In the genomic region with DNA sequence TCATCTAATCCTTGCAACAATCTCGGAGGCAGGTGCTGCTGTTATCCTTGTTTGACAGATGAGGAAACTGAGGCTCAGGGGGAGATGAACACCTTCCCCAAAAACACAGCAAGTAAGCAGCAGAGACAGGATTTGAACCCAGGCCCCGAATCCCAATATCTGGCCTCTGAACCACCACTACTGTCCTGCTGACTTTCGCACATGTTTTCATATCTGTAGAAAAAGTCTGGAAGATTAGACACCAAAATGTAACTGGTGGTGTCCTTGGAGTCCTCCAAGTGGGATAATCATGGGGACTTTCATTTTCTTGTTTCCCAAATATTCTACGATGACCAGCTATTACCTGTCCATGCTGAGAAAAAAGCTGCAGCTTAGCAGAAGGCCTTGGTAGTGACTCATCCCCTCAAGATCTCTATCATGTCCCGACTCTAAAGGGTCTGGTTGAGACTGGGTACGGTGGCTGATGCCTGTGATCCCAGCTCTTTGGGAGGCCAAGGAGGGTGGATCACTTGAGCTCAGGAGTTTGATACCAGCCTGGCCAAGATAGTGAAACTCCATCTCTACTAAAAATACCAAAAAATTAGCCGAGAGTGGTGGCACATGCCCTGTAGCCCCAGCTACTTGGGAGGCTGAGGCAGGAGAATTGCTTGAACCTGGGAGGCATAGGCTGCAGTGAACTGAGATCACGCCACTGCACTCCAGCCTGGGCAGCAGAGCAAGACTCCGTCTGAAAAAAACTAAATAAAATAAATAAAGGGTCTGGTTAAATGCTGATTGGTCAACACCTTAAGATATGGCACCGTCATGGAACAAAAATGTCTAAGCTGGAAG, we compare ENCODE assay signal across 10 cellular contexts. TPM values are rescaled to one million over a fixed set of nuclear protein-coding genes. Genes with fewer than 3 reads are reported as not detected.
DNase-seq lines count a peak whose midpoint lies in the region; ATAC-seq and TF ChIP-seq lines count a peak whose summit lies in the region.
"Had no signal": no experiment of that assay in that cellular context is flagged by ENCODE, and none has a peak within 500 bp of the region (broad histone marks: within the 10 kb centered on the region; RNA-seq: fewer than 3 reads in every experiment).

No MANE protein-coding gene starts in this region.

- POLR2A ChIA-PET in AG04450 (lab: Yijun Ruan, JAX), result interaction anchor here (0.6 to 1.7 kb wide), 2 partner anchors 19 to 1095 kb away, joined by 5 to 9 read pairs; no protein-coding TSS in a partner anchor

- H2BK120ac ChIP-seq in trophoblast cell (ENCODE audit: insufficient read depth, low read length, poor library complexity), result no peak overlapping the region

- H2BK12ac ChIP-seq in trophoblast cell (ENCODE audit: low read length), result peak overlapping the region; percentile 43

- peaks cover 5% of the 10 kb centered on the region for H3K79me1 ChIP-seq in trophoblast cell (ENCODE audit: low read length)

- TF ChIP-seq POLR2A in NB4 (IDR thresholded peaks at IDR 0.05; ENCODE audit: extremely low read depth, insufficient read length) (no peak), GM18505 (IDR thresholded peaks at IDR 0.05; ENCODE audit: borderline replicate concordance, extremely low read depth, insufficient read depth, insufficient read length) (no peak)

- no peaks in the 10 kb centered on the region for H3K79me2 ChIP-seq in trophoblast cell (ENCODE audit: control insufficient read depth, insufficient read depth, low read length, poor library complexity)

- H4K91ac ChIP-seq in trophoblast cell (ENCODE audit: low read depth, low read length), result no peak overlapping the region

- peaks cover 8 to 12% of the 10 kb centered on the region in 2 experiments for H3K4me1 ChIP-seq in trophoblast cell (ENCODE audit: control insufficient read depth in 1 of 2, insufficient read depth in 2 of 2, low read length in 2 of 2)

- H2BK5ac ChIP-seq in trophoblast cell (ENCODE audit: low read depth, low read length, poor library complexity), result peak overlapping the region; percentile 68

- ATAC-seq in GM18505 (IDR thresholded peaks at IDR 0.05; ENCODE audit: unreplicated experiment) (no peak), GM19455 (IDR thresholded peaks at IDR 0.05; ENCODE audit: unreplicated experiment) (no peak)

- no peak overlapping the region for H3K23ac ChIP-seq in trophoblast cell (ENCODE audit: low read length)

- H4K8ac ChIP-seq in trophoblast cell (ENCODE audit: low read depth, low read length), result no peak overlapping the region

- H3K4me3 ChIP-seq in AG04450 (ENCODE audit: low read depth, low read length) (no peak overlapping the region), NB4 (ENCODE audit: low read depth, low read length) (no peak overlapping the region), coronary artery (peak overlapping the region; percentile 43), trophoblast cell (ENCODE audit: low read depth, low read length) (no peak overlapping the region), MG63 (no peak overlapping the region)
- H3K4me3 ChIP-seq: mucosa of descending colon had no signal

- peaks cover 15% of the 10 kb centered on the region for H3K9me3 ChIP-seq in AG04450 (ENCODE audit: control insufficient read depth, insufficient read depth, low read length)
- peaks cover 9% of the 10 kb centered on the region for H3K9me3 ChIP-seq in trophoblast cell (ENCODE audit: insufficient read depth, low read depth, low read length)
- no peaks in the 10 kb centered on the region for H3K9me3 ChIP-seq in MG63
- H3K9me3 ChIP-seq: mucosa of descending colon had no signal

- CTCF ChIA-PET in AG04450 (lab: Charles Lee), result interaction anchor here (0.7 to 1.2 kb wide), 3 partner anchors 10 to 309 kb away, joined by 3 to 6 read pairs (median 4); no protein-coding TSS in a partner anchor

- H3K36me3 ChIP-seq in trophoblast cell (ENCODE audit: control insufficient read depth in 1 of 2, insufficient read depth in 2 of 2, low read length in 2 of 2) (peaks cover 2 to 3% of the 10 kb centered on the region in 2 experiments), MG63 (no peaks in the 10 kb centered on the region)

- H3K9ac ChIP-seq in trophoblast cell (ENCODE audit: low read length), result no peak overlapping the region

- no peak overlapping the region for H3K14ac ChIP-seq in trophoblast cell (ENCODE audit: low read length)

- no peak for DNase-seq in AG04450 (ENCODE audit: low read depth, low spot score)
- DNase-seq in NB4 (ENCODE audit: low read depth), result peak; percentile 24
- no peak for DNase-seq in coronary artery (ENCODE audit: low spot score)
- DNase-seq in trophoblast cell, result peak; percentile 18 to 67
- no peak for DNase-seq in MG63
- DNase-seq in NCI-H1417 treated with DMSO at 0.1 percent for 48 hours (lab: John Stamatoyannopoulos, UW), result no peak
- DNase-seq: endodermal cell had no signal

- H3K27me3 ChIP-seq in AG04450 (ENCODE audit: control insufficient read depth, insufficient read depth, low read length) (no peaks in the 10 kb centered on the region), trophoblast cell (ENCODE audit: insufficient read depth, low read length) (no peaks in the 10 kb centered on the region), MG63 (no peaks in the 10 kb centered on the region)

- no peak overlapping the region for H3K18ac ChIP-seq in trophoblast cell (ENCODE audit: low read length)

- H3K4me2 ChIP-seq in trophoblast cell (ENCODE audit: low read length), result no peak overlapping the region

- H3K4ac ChIP-seq in trophoblast cell (ENCODE audit: low read depth, low read length), result no peak overlapping the region

- H3K27ac ChIP-seq in AG04450 (ENCODE audit: low read depth, low read length) (peak overlapping the region; percentile 95), coronary artery (peak overlapping the region; percentile 85 to 87), trophoblast cell (ENCODE audit: low read depth, low read length) (peak overlapping the region; percentile 27)

- no CpG with 5 or more reads among the region's 10 CpGs for WGBS in trophoblast cell (ENCODE audit: extremely low coverage, insufficient coverage, insufficient read length)

- no peak for TF ChIP-seq CTCF in AG04450 (IDR thresholded peaks at IDR 0.05; ENCODE audit: low read depth, low read length)
- no peak for TF ChIP-seq CTCF in NB4 (IDR thresholded peaks at IDR 0.05; ENCODE audit: low read depth, low read length)
- no peak for TF ChIP-seq CTCF in coronary artery (IDR thresholded peaks at IDR 0.05)

- H2AFZ ChIP-seq in trophoblast cell (ENCODE audit: insufficient read depth, low read length, poor library complexity), result no peak overlapping the region

- no peak overlapping the region for H2AK5ac ChIP-seq in trophoblast cell (ENCODE audit: low read length)

- no peak overlapping the region for H4K12ac ChIP-seq in trophoblast cell (ENCODE audit: low read depth, low read length)

RNA-seq across cellular contexts. Expression of gene IRAK2, which starts 8.6 kb away (rescaled TPM):
- polyA plus RNA-seq in AG04450 (2011; rRNA removed), result 7.6 and 8.9 TPM in 2 replicates
- 8.4 and 11.4 TPM in 2 replicates for polyA minus RNA-seq in AG04450 (2011; rRNA and poly(A)+ RNA removed)
- 3.4 and 3.5 TPM in 2 replicates for polyA plus RNA-seq in trophoblast cell (2013)
- total RNA-seq in MG63 (2014; rRNA removed; shearing (Covaris generic); ENCODE audit: low replicate concordance), result 5.0 and 6.1 TPM in 2 replicates

RNA-seq across cellular contexts. Expression of gene VHL, which starts 31.7 kb away (rescaled TPM):
- polyA plus RNA-seq in AG04450 (2011; rRNA removed), result 12.7 and 13.7 TPM in 2 replicates
- polyA minus RNA-seq in AG04450 (2011; rRNA and poly(A)+ RNA removed), result 16.2 and 19.9 TPM in 2 replicates
- polyA plus RNA-seq in trophoblast cell (2013), result 35.9 and 36.8 TPM in 2 replicates
- total RNA-seq in MG63 (2014; rRNA removed; shearing (Covaris generic); ENCODE audit: low replicate concordance), result 16.7 and 21.6 TPM in 2 replicates

RNA-seq across cellular contexts. Expression of gene BRK1, which starts 57.8 kb away (rescaled TPM):
- polyA plus RNA-seq in AG04450 (2011; rRNA removed), result 198 and 202 TPM in 2 replicates
- polyA minus RNA-seq in AG04450 (2011; rRNA and poly(A)+ RNA removed), result 80.3 and 86.7 TPM in 2 replicates
- polyA plus RNA-seq in trophoblast cell (2013), result 143 and 145 TPM in 2 replicates
- total RNA-seq in MG63 (2014; rRNA removed; shearing (Covaris generic); ENCODE audit: low replicate concordance), result 45.8 and 58.1 TPM in 2 replicates

Comparison
In these comparisons a context has a peak if more than half of its experiments do, and no peak if none do; other contexts are left out.
1. DNase-seq: peak in NB4 (single experiment) and trophoblast cell (2 of 2); none in AG04450 (single experiment), coronary artery (single experiment), MG63 (single experiment) and NCI-H1417 treated with DMSO at 0.1 percent for 48 hours (single experiment).
2. H3K27ac ChIP-seq: peak in every context shown above with its lines; median percentile 95 in AG04450; 86 in coronary artery; 27 in trophoblast cell.